In genomic region chr6:70666726-70667125, GRCh38 we compare ENCODE assay signal across 10 cellular contexts. TPM values are rescaled to one million over a fixed set of nuclear protein-coding genes. Genes with fewer than 3 reads are reported as not detected.
A peak's percentile ranks its signal among the peaks of the same experiment; 100 is the strongest.
DNase-seq lines count a peak whose midpoint lies in the region; ATAC-seq and TF ChIP-seq lines count a peak whose summit lies in the region.
"Had no signal": no experiment of that assay in that cellular context is flagged by ENCODE, and none has a peak within 500 bp of the region (broad histone marks: within the 10 kb centered on the region; RNA-seq: fewer than 3 reads in every experiment).

No MANE protein-coding gene starts in this region.

- peaks cover 16 to 25% (median 23%) of the 10 kb centered on the region in 3 donors for H3K4me1 Mint-ChIP-seq in IgD-negative memory B cell
- H3K4me1 Mint-ChIP-seq in nephron: peaks cover 35% of the 10 kb centered on the region

- H3K4me3 Mint-ChIP-seq in IgD-negative memory B cell: peak overlapping the region in 2 of 4 donors; percentile 87 to 88
- peak overlapping the region; percentile 88 to 93 (median 88) for H3K4me3 Mint-ChIP-seq in nephron

- H3K36me3 ChIP-seq in ACC112 (ENCODE audit: insufficient read depth, low read length) (no peaks in the 10 kb centered on the region), adrenal gland (replicated peaks in 1 of 2) (no peaks in the 10 kb centered on the region)
- H3K36me3 ChIP-seq: Peyer's patch had no signal

- H3K27me3 ChIP-seq in ACC112 (ENCODE audit: insufficient read depth, low read length) (peaks cover 9% of the 10 kb centered on the region; the same call in 1 of the 2 replicates), adrenal gland (no peaks in the 10 kb centered on the region)
- H3K27me3 ChIP-seq: Peyer's patch had no signal

- intact Hi-C loops in adrenal gland (cut with DNase I): loop anchor here in 1 of 2 donors (10.0 kb wide), 1 partner anchor 82 kb away; no protein-coding TSS in a partner anchor

- H3K79me2 ChIP-seq in ACC112 (ENCODE audit: control insufficient read depth, insufficient read depth, low read length, unreplicated experiment): peaks cover 32% of the 10 kb centered on the region

- H3K36me3 Mint-ChIP-seq in IgD-negative memory B cell (no peaks in the 10 kb centered on the region), nephron (ENCODE audit: low read depth) (peaks cover 2% of the 10 kb centered on the region)

- peak overlapping the region; percentile 92 for H2AFZ ChIP-seq in ACC112 (ENCODE audit: low read length, unreplicated experiment)

- DNase-seq in adrenal gland (peak in 1 of 7 donors; percentile 4), hippocampal formation (lab: John Stamatoyannopoulos, UW) (no peak)
- DNase-seq: Peyer's patch; stimulated activated CD4-positive, alpha-beta T cell treated with anti-CD3 and anti-CD28 coated beads, Interleukin-2, amount 100 ng/mL, for 24 hours had no signal

- H3K27ac Mint-ChIP-seq in IgD-negative memory B cell (peak overlapping the region in 2 of 3 donors; percentile 76 to 83), nephron (peak overlapping the region; percentile 90 to 98 (median 97))

- H3K4me3 ChIP-seq in ACC112 (ENCODE audit: low read depth, low read length) (peak overlapping the region; percentile 85), adrenal gland (no peak overlapping the region)

- H3K9me3 Mint-ChIP-seq in IgD-negative memory B cell: peaks cover 0 to 5% (median 0%) of the 10 kb centered on the region in 3 donors
- H3K9me3 Mint-ChIP-seq in nephron: no peaks in the 10 kb centered on the region

- H3K27ac ChIP-seq in ACC112 (ENCODE audit: low read depth, low read length) (no peak overlapping the region), adrenal gland (peak overlapping the region in 3 of 5 donors; percentile 86 to 96 (median 93))

- WGBS in adrenal gland, 4 donors: 83 to 97% (median 90%) methylated on average over 6 of the region's 6 CpGs

- ATAC-seq in HG03045 (IDR thresholded peaks at IDR 0.05; ENCODE audit: unreplicated experiment) (no peak), GM18909 (IDR thresholded peaks at IDR 0.05; ENCODE audit: poor library complexity, unreplicated experiment) (no peak), GM18498 (IDR thresholded peaks at IDR 0.05; ENCODE audit: unreplicated experiment) (no peak)

- no peak for TF ChIP-seq POLR2A in adrenal gland (IDR thresholded peaks at IDR 0.05)

- no peaks in the 10 kb centered on the region for H3K27me3 Mint-ChIP-seq in IgD-negative memory B cell
- peaks cover under 1% of the 10 kb centered on the region for H3K27me3 Mint-ChIP-seq in nephron (ENCODE audit: low read depth)

- no peaks in the 10 kb centered on the region for H3K9me3 ChIP-seq in adrenal gland (replicated peaks in 1 of 3)
- H3K9me3 ChIP-seq: Peyer's patch had no signal

- H3K4me1 ChIP-seq in ACC112 (ENCODE audit: control insufficient read depth, insufficient read depth, low read length, unreplicated experiment): peaks cover 13% of the 10 kb centered on the region
- H3K4me1 ChIP-seq in adrenal gland (replicated peaks in 1 of 2): peaks cover 11 to 31% of the 10 kb centered on the region in 2 donors

- TF ChIP-seq CTCF in adrenal gland (IDR thresholded peaks at IDR 0.05) (no peak), nephron (IDR thresholded peaks at IDR 0.05; ENCODE audit: unreplicated experiment in 3 of 3) (no peak)

RNA-seq across cellular contexts. Expression of gene SMAP1, which starts 1.0 kb away (rescaled TPM):
- 18.2 TPM for polyA plus RNA-seq in IgD-negative memory B cell
- 10 to 100 TPM; 20.3 to 29.0 (median 24.7) TPM for total RNA-seq in adrenal gland
- polyA plus RNA-seq in adrenal gland: 10 to 100 TPM; 11.3 to 39.8 (median 13.6) TPM
